13 cellular contexts compared by ENCODE assay signal in the genomic region with DNA sequence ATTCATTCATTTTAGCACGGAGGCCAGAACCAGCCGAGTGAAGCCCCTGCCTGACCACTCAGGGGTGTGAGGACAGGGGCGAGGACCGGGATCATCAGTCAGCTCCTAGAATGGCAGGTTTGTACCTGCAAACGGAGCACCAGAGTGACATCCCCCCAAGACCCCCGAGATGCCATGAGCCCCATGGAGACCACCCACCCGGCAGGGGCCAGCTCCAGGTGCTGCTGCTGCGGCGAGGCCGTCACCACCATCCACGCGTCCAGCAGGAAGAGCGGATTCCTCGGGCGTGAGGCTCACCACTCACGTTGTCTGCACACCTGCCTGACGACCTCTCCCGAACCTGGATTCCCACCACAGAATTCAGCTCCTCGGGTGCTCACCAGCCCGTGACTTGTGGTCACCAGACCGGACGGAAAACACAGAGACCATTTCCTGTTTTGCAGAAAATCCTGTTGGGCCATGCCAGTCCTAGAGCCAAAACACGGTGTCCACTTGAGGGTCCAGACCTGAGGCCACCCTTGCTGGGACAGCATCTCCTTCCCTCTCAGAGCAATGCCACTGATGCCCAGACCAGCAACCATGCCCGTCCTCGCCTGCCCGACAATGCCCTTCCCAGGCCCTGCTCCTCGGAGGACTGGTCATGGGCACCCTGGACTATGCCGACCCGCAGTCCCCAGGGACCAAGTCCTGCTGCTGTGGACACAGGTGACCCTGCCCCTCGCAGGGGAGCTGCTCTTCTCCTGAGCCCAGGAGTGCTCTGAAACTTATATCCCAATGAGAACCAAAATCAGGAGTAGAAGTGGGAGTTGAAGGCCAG.
DNase-seq lines count a peak whose midpoint lies in the region; ATAC-seq, FAIRE-seq and TF ChIP-seq lines count a peak whose summit lies in the region.
"Had no signal": no experiment of that assay in that cellular context is flagged by ENCODE, and none has a peak within 500 bp of the region (broad histone marks: within the 10 kb centered on the region; RNA-seq: fewer than 3 reads in every experiment).

No MANE protein-coding gene starts in this region.

- no peak overlapping the region for H3K4me2 ChIP-seq in neural progenitor cell

- no peak overlapping the region for H3K27ac ChIP-seq in CD4-positive, alpha-beta memory T cell (ENCODE audit: low read depth, low read length)
- no peak overlapping the region for H3K27ac ChIP-seq in neural progenitor cell
- no peak overlapping the region for H3K27ac ChIP-seq in small intestine (ENCODE audit: low read depth in 1 of 2, low read length in 1 of 2)
- no peak overlapping the region for H3K27ac ChIP-seq in right lobe of liver
- H3K27ac ChIP-seq: C4-2B had no signal

- no peak for DNase-seq in CD4-positive, alpha-beta memory T cell
- peak; percentile 52 to 70 for DNase-seq in dermis microvascular lymphatic vessel endothelial cell (ENCODE audit: low read depth in 2 of 2)
- DNase-seq in neural progenitor cell (ENCODE audit: low spot score), result no peak
- DNase-seq in small intestine, result no peak
- DNase-seq in right lobe of liver, result no peak
- DNase-seq: activated CD4-positive, alpha-beta T cell treated with anti-CD3 and anti-CD28 coated beads, Interleukin-2, amount 50 U/mL, for 48 hours; activated effector memory CD4-positive, alpha-beta T cell treated with anti-CD3 and anti-CD28 coated beads, Interleukin-2, amount 50 U/mL, for 16 hours; NCI-H2029 treated with DMSO at 0.1 percent for 48 hours; NCI-H748 treated with DMSO at 0.1 percent for 48 hours had no signal

- ATAC-seq in GM18511 (IDR thresholded peaks at IDR 0.05; ENCODE audit: unreplicated experiment) (no peak), right lobe of liver (no peak)

- peak overlapping the region in 5 of 7 donors; percentile 13 to 88 (median 78) for H3K27ac Mint-ChIP-seq in CD4-positive, alpha-beta memory T cell
- peak overlapping the region; percentile 72 for H3K27ac Mint-ChIP-seq in neural progenitor cell
- H3K27ac Mint-ChIP-seq: T-helper 2 cell treated with Interferon-gamma antibody and Interleukin-4, amounts not matched to agents 5 μg/mL and 100 μg/mL, for 36 hours had no signal

- peak overlapping the region in 2 of 8 donors; percentile 52 to 57 for H3K4me3 Mint-ChIP-seq in CD4-positive, alpha-beta memory T cell
- no peak overlapping the region for H3K4me3 Mint-ChIP-seq in neural progenitor cell
- H3K4me3 Mint-ChIP-seq: T-helper 2 cell treated with Interferon-gamma antibody and Interleukin-4, amounts not matched to agents 5 μg/mL and 100 μg/mL, for 36 hours had no signal

- no peak overlapping the region for H3K9ac ChIP-seq in neural progenitor cell

- WGBS in small intestine, 3 donors, result 83 to 87% (median 85%) methylated on average over 28 to 30 of the region's 30 CpGs
- 68% methylated on average over 5 of the region's 30 CpGs for WGBS in right lobe of liver (ENCODE audit: insufficient coverage, low coverage, low lambda C conversion rate, missing lambda C conversion rate)

- intact Hi-C loops in CD4-positive, alpha-beta memory T cell (cut with micrococcal nuclease), result no loop called here
- intact Hi-C loops in right lobe of liver (cut with DNase I), result no loop called here

- TF ChIP-seq RAD21 in Ishikawa (IDR thresholded peaks at IDR 0.05; ENCODE audit: low read depth), result no peak

- H3K36me3 Mint-ChIP-seq in CD4-positive, alpha-beta memory T cell, result peaks cover 29 to 58% of the 10 kb centered on the region in 2 donors
- peaks cover 12% of the 10 kb centered on the region for H3K36me3 Mint-ChIP-seq in neural progenitor cell

- H3K79me2 ChIP-seq in neural progenitor cell (ENCODE audit: low read depth), result no peaks in the 10 kb centered on the region

- H3K9me3 Mint-ChIP-seq in CD4-positive, alpha-beta memory T cell, result peaks cover 0 to 10% (median 0%) of the 10 kb centered on the region in 8 donors
- H3K9me3 Mint-ChIP-seq in neural progenitor cell, result peaks cover 3% of the 10 kb centered on the region
- H3K9me3 Mint-ChIP-seq: T-helper 2 cell treated with Interferon-gamma antibody and Interleukin-4, amounts not matched to agents 5 μg/mL and 100 μg/mL, for 36 hours had no signal

- no peak for TF ChIP-seq POLR2A in right lobe of liver (IDR thresholded peaks at IDR 0.05)

- H4K20me1 ChIP-seq in neural progenitor cell (ENCODE audit: low read depth), result no peaks in the 10 kb centered on the region

- TF ChIP-seq CTCF in neural progenitor cell (IDR thresholded peaks at IDR 0.05), result no peak
- TF ChIP-seq CTCF in right lobe of liver (IDR thresholded peaks at IDR 0.05), result no peak

- peaks cover 62% of the 10 kb centered on the region for H3K36me3 ChIP-seq in CD4-positive, alpha-beta memory T cell (ENCODE audit: insufficient read depth, low read length)
- H3K36me3 ChIP-seq in neural progenitor cell (no peaks in the 10 kb centered on the region), small intestine (ENCODE audit: control insufficient read depth in 2 of 2, insufficient read depth in 2 of 2, low read length in 2 of 2) (no peaks in the 10 kb centered on the region), right lobe of liver (no peaks in the 10 kb centered on the region)

- H3K4me1 Mint-ChIP-seq in CD4-positive, alpha-beta memory T cell, result peaks cover 12 to 71% (median 28%) of the 10 kb centered on the region in 4 donors
- H3K4me1 Mint-ChIP-seq in neural progenitor cell, result peaks cover 58% of the 10 kb centered on the region

- no peak for FAIRE-seq in small intestine (lab: Jason Lieb, UNC)

- CTCF ChIA-PET in CD4-positive, alpha-beta memory T cell (lab: Charles Lee; ENCODE audit: partially characterized antibody), result interaction anchor here (0.6 to 0.8 kb wide), 2 partner anchors 20 to 53 kb away, joined by 3 read pairs; no protein-coding TSS in a partner anchor

- H3K4me1 ChIP-seq in CD4-positive, alpha-beta memory T cell (ENCODE audit: insufficient read depth, low read length), result peaks cover 28% of the 10 kb centered on the region
- H3K4me1 ChIP-seq in neural progenitor cell (peaks cover 10% of the 10 kb centered on the region), small intestine (ENCODE audit: control insufficient read depth in 2 of 2, insufficient read depth in 1 of 2, low read depth in 1 of 2, low read length in 1 of 2) (no peaks in the 10 kb centered on the region), right lobe of liver (no peaks in the 10 kb centered on the region)

- H2AFZ ChIP-seq in neural progenitor cell (replicated peaks), result no peak overlapping the region

- peak; percentile 94 for TF ChIP-seq EP300 in Ishikawa (IDR thresholded peaks at IDR 0.05; ENCODE audit: borderline replicate concordance)

- H3F3A ChIP-seq in neural progenitor cell (ENCODE audit: low read depth), result no peaks in the 10 kb centered on the region

- H3K27me3 ChIP-seq in CD4-positive, alpha-beta memory T cell (ENCODE audit: insufficient read depth, low read length), result no peaks in the 10 kb centered on the region
- H3K27me3 ChIP-seq in neural progenitor cell (no peaks in the 10 kb centered on the region), small intestine (ENCODE audit: control insufficient read depth in 2 of 2, insufficient read depth in 2 of 2, low read length in 2 of 2) (no peaks in the 10 kb centered on the region), right lobe of liver (no peaks in the 10 kb centered on the region)

- H3K9me3 ChIP-seq in CD4-positive, alpha-beta memory T cell (ENCODE audit: control insufficient read depth in 1 of 2, low read length in 2 of 2), result no peaks in the 10 kb centered on the region
- H3K9me3 ChIP-seq in neural progenitor cell (ENCODE audit: low read depth) (no peaks in the 10 kb centered on the region), small intestine (ENCODE audit: control insufficient read depth, low read depth) (no peaks in the 10 kb centered on the region), right lobe of liver (no peaks in the 10 kb centered on the region)

- POLR2A ChIA-PET in CD4-positive, alpha-beta memory T cell (lab: Charles Lee; ENCODE audit: partially characterized antibody), result no interaction called here

- no peak overlapping the region for H3K4me3 ChIP-seq in CD4-positive, alpha-beta memory T cell (ENCODE audit: low read length in 2 of 2)
- H3K4me3 ChIP-seq in neural progenitor cell (no peak overlapping the region), small intestine (ENCODE audit: low read depth in 1 of 2, low read length in 2 of 2) (no peak overlapping the region), right lobe of liver (no peak overlapping the region)

- no peaks in the 10 kb centered on the region for H3K27me3 Mint-ChIP-seq in CD4-positive, alpha-beta memory T cell
- peaks cover 2% of the 10 kb centered on the region for H3K27me3 Mint-ChIP-seq in neural progenitor cell (ENCODE audit: insufficient read depth, low read depth)

TF ChIP-seq in Ishikawa, 13 proteins besides CTCF, POLR2A, EP300 and RAD21 (continues in another document):
- TF ChIP-seq NFIC (IDR thresholded peaks at IDR 0.05) (peak; percentile 86), YY1 (IDR thresholded peaks at IDR 0.05; ENCODE audit: low read depth) (no peak), TCF12 (IDR thresholded peaks at IDR 0.05; ENCODE audit: low read depth) (peak; percentile 78), TEAD4 (IDR thresholded peaks at IDR 0.05) (peak; percentile 84), CEBPB (IDR thresholded peaks at IDR 0.05) (0 out of 2 replicates have a peak, but pooled peaks have one; percentile 0), FOXM1 (IDR thresholded peaks at IDR 0.05; ENCODE audit: borderline replicate concordance, low read depth) (peak; percentile 78)
- TF ChIP-seq, protein P1, sequence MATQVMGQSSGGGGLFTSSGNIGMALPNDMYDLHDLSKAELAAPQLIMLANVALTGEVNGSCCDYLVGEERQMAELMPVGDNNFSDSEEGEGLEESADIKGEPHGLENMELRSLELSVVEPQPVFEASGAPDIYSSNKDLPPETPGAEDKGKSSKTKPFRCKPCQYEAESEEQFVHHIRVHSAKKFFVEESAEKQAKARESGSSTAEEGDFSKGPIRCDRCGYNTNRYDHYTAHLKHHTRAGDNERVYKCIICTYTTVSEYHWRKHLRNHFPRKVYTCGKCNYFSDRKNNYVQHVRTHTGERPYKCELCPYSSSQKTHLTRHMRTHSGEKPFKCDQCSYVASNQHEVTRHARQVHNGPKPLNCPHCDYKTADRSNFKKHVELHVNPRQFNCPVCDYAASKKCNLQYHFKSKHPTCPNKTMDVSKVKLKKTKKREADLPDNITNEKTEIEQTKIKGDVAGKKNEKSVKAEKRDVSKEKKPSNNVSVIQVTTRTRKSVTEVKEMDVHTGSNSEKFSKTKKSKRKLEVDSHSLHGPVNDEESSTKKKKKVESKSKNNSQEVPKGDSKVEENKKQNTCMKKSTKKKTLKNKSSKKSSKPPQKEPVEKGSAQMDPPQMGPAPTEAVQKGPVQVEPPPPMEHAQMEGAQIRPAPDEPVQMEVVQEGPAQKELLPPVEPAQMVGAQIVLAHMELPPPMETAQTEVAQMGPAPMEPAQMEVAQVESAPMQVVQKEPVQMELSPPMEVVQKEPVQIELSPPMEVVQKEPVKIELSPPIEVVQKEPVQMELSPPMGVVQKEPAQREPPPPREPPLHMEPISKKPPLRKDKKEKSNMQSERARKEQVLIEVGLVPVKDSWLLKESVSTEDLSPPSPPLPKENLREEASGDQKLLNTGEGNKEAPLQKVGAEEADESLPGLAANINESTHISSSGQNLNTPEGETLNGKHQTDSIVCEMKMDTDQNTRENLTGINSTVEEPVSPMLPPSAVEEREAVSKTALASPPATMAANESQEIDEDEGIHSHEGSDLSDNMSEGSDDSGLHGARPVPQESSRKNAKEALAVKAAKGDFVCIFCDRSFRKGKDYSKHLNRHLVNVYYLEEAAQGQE (IDR thresholded peaks at IDR 0.05; ENCODE audit: low read depth), result no peak

Comparison
In these comparisons a context has a peak if more than half of its experiments do, and no peak if none do; other contexts are left out.
1. DNase-seq: peak in dermis microvascular lymphatic vessel endothelial cell (2 of 2); none in CD4-positive, alpha-beta memory T cell (0 of 5), neural progenitor cell (single experiment), small intestine (single experiment) and right lobe of liver (0 of 3).